ENCODE assay signal across 21 cellular contexts in genomic region chr3:11137627-11137959, GRCh38. TPM values are rescaled to one million over a fixed set of nuclear protein-coding genes. Genes with fewer than 3 reads are reported as not detected.
DNase-seq lines count a peak whose midpoint lies in the region; ATAC-seq and TF ChIP-seq lines count a peak whose summit lies in the region.
"Had no signal": no experiment of that assay in that cellular context is flagged by ENCODE, and none has a peak within 500 bp of the region (broad histone marks: within the 10 kb centered on the region; RNA-seq: fewer than 3 reads in every experiment).

No MANE protein-coding gene starts in this region.

- H2BK120ac ChIP-seq in mesenchymal stem cell (ENCODE audit: low read depth, low read length) = no peak overlapping the region

- no peak overlapping the region for H3K18ac ChIP-seq in mesenchymal stem cell (ENCODE audit: low read depth in 1 of 2, low read length in 2 of 2)

- no peak overlapping the region for H3K14ac ChIP-seq in mesenchymal stem cell (ENCODE audit: low read length in 2 of 2)

- H3K36me3 Mint-ChIP-seq in MCF 10A (ENCODE audit: insufficient read depth, unreplicated experiment) = no peaks in the 10 kb centered on the region

- H3K36me3 ChIP-seq in breast epithelium = no peaks in the 10 kb centered on the region
- H3K36me3 ChIP-seq in mesenchymal stem cell (ENCODE audit: control insufficient read depth in 1 of 2, insufficient read depth in 2 of 2, low read depth in 1 of 2, low read length in 2 of 2) = no peaks in the 10 kb centered on the region
- no peaks in the 10 kb centered on the region for H3K36me3 ChIP-seq in uterus
- H3K36me3 ChIP-seq: cardiac muscle cell had no signal

- H3K9ac ChIP-seq in mesenchymal stem cell (ENCODE audit: low read length) = peak overlapping the region; percentile 87

- CTCF ChIA-PET in MCF 10A (lab: Yijun Ruan, JAX) = interaction anchor here (0.6 to 2.2 kb wide), 6 partner anchors 18 to 368 kb away, joined by 3 to 16 read pairs (median 3); no protein-coding TSS in a partner anchor

- no peak overlapping the region for H2BK15ac ChIP-seq in mesenchymal stem cell (ENCODE audit: low read depth, poor library complexity, severe bottlenecking)

- H3K4me3 ChIP-seq in breast epithelium = peak overlapping the region in 1 of 3 donors; percentile 34
- peak overlapping the region; percentile 20 for H3K4me3 ChIP-seq in choroid plexus epithelial cell (ENCODE audit: low read depth, low read length)
- H3K4me3 ChIP-seq in mesenchymal stem cell (ENCODE audit: insufficient read depth in 1 of 2, low read depth in 1 of 2, low read length in 2 of 2) = peak overlapping the region in 1 of 2 experiments; percentile 71
- no peak overlapping the region for H3K4me3 ChIP-seq in uterus
- H3K4me3 ChIP-seq: cardiac muscle cell, hepatocyte, mucosa of descending colon had no signal

- H3K23ac ChIP-seq in mesenchymal stem cell (ENCODE audit: low read length in 2 of 2) = no peak overlapping the region

- H3K4me2 ChIP-seq in mesenchymal stem cell (ENCODE audit: low read length, poor library complexity, severe bottlenecking) = no peak overlapping the region
- H3K4me2 ChIP-seq: hepatocyte had no signal

- H3K4me1 ChIP-seq in breast epithelium = no peaks in the 10 kb centered on the region
- H3K4me1 ChIP-seq in mesenchymal stem cell (ENCODE audit: control insufficient read depth, insufficient read depth, low read depth, low read length) = peaks cover 15% of the 10 kb centered on the region
- no peaks in the 10 kb centered on the region for H3K4me1 ChIP-seq in uterus

- peak overlapping the region; percentile 99 for H3K4me3 Mint-ChIP-seq in MCF 10A (ENCODE audit: unreplicated experiment)
- H3K4me3 Mint-ChIP-seq: activated naive CD4-positive, alpha-beta T cell treated with anti-CD3 and anti-CD28 coated beads for 36 hours; endodermal cell had no signal

- ATAC-seq in GM18867 (IDR thresholded peaks at IDR 0.05; ENCODE audit: unreplicated experiment) = no peak

- POLR2A ChIA-PET in MCF 10A (lab: Yijun Ruan, JAX) = interaction anchor here (0.6 to 1.9 kb wide), 14 partner anchors 17 to 252 kb away, joined by 3 to 18 read pairs (median 6); partner anchors contain the start of genes ATG7 and HRH1

- H2AK5ac ChIP-seq in mesenchymal stem cell (ENCODE audit: low read length, severe bottlenecking) = peak overlapping the region; percentile 55

- H3K9me3 ChIP-seq in breast epithelium (no peaks in the 10 kb centered on the region), mesenchymal stem cell (ENCODE audit: control insufficient read depth, low read length) (no peaks in the 10 kb centered on the region), uterus (no peaks in the 10 kb centered on the region)
- H3K9me3 ChIP-seq: mucosa of descending colon had no signal

- H3K27ac ChIP-seq in breast epithelium (peak overlapping the region in 1 of 2 donors; percentile 81), mesenchymal stem cell (ENCODE audit: low read length, poor library complexity, severe bottlenecking) (peak overlapping the region; percentile 92), uterus (peak overlapping the region; percentile 77 to 82)
- H3K27ac ChIP-seq: 22Rv1, cardiac muscle cell had no signal

- TSS peak; percentile 64 for BruUV-seq in MCF 10A (replicated peaks; lab: Mats Ljungman, UMichigan)

- TF ChIP-seq POLR2A in breast epithelium (IDR thresholded peaks at IDR 0.05) (no peak), uterus (IDR thresholded peaks at IDR 0.05) (no peak)

- H3K4me1 Mint-ChIP-seq in MCF 10A (ENCODE audit: insufficient read depth, unreplicated experiment) = peaks cover 37% of the 10 kb centered on the region
- H3K4me1 Mint-ChIP-seq: endodermal cell had no signal

- no peaks in the 10 kb centered on the region for H3K9me3 Mint-ChIP-seq in MCF 10A (ENCODE audit: unreplicated experiment)
- H3K9me3 Mint-ChIP-seq: activated naive CD4-positive, alpha-beta T cell treated with anti-CD3 and anti-CD28 coated beads for 36 hours; endodermal cell had no signal

- peak overlapping the region; percentile 47 for H2BK5ac ChIP-seq in mesenchymal stem cell (ENCODE audit: low read depth, low read length, poor library complexity, severe bottlenecking)

- no peaks in the 10 kb centered on the region for H3K79me1 ChIP-seq in mesenchymal stem cell (replicated peaks; ENCODE audit: low read length, poor library complexity, severe bottlenecking)

- H3K27ac Mint-ChIP-seq in MCF 10A (ENCODE audit: low read depth, unreplicated experiment) = no peak overlapping the region
- H3K27ac Mint-ChIP-seq: activated naive CD4-positive, alpha-beta T cell treated with anti-CD3 and anti-CD28 coated beads for 36 hours; endodermal cell had no signal

- H3K4ac ChIP-seq in mesenchymal stem cell (ENCODE audit: low read depth in 1 of 2, low read length in 2 of 2) = no peak overlapping the region

- WGBS in mesenchymal stem cell = 93% methylated on average over 6 of the region's 6 CpGs

- no peak for DNase-seq in MCF 10A (ENCODE audit: unreplicated experiment)
- DNase-seq in breast epithelium (ENCODE audit: low spot score in 2 of 2) = no peak
- no peak for DNase-seq in choroid plexus epithelial cell (ENCODE audit: low read depth)
- no peak for DNase-seq in mesenchymal stem cell
- no peak for DNase-seq in uterus
- no peak for DNase-seq in C1 segment of cervical spinal cord (lab: John Stamatoyannopoulos, UW)
- no peak for DNase-seq in SK-N-DZ (ENCODE audit: low spot score)
- DNase-seq: activated CD4-positive, CD25-positive, alpha-beta regulatory T cell treated with anti-CD3 and anti-CD28 coated beads, Interleukin-2, amount 50 U/mL, for 72 hours; activated CD8-positive, alpha-beta memory T cell treated with anti-CD3 and anti-CD28 coated beads, Interleukin-2, amount 50 U/mL, for 48 hours; activated naive CD4-positive, alpha-beta T cell treated with anti-CD3 and anti-CD28 coated beads for 36 hours; GDM1; mucosa of descending colon; NCI-H1694; NCI-H524; stimulated activated CD4-positive, alpha-beta T cell treated with anti-CD3 and anti-CD28 coated beads, Interleukin-15, amount 100 ng/mL, for 24 hours; T-helper 1 cell had no signal

- H3K27me3 ChIP-seq in breast epithelium (no peaks in the 10 kb centered on the region), mesenchymal stem cell (ENCODE audit: control insufficient read depth in 1 of 2, insufficient read depth in 1 of 2, low read length in 2 of 2) (no peaks in the 10 kb centered on the region), uterus (no peaks in the 10 kb centered on the region)
- H3K27me3 ChIP-seq: hepatocyte had no signal

- no peak overlapping the region for H4K91ac ChIP-seq in mesenchymal stem cell (ENCODE audit: low read length)

- no peak overlapping the region for H4K8ac ChIP-seq in mesenchymal stem cell (ENCODE audit: low read length)

- no peak overlapping the region for H2AFZ ChIP-seq in mesenchymal stem cell (ENCODE audit: low read depth, low read length)
- H2AFZ ChIP-seq: hepatocyte had no signal

- intact Hi-C loops in MCF 10A (cut with micrococcal nuclease) (loop anchor here (1.0 to 5.0 kb wide), 3 partner anchors 41 to 90 kb away; no protein-coding TSS in a partner anchor), breast epithelium (cut with DNase I; ENCODE audit: low total_unique reads) (no loop called here), uterus (cut with DNase I; ENCODE audit: low total_unique reads) (no loop called here)

- H3K27me3 Mint-ChIP-seq in MCF 10A (ENCODE audit: insufficient read depth, unreplicated experiment) = no peaks in the 10 kb centered on the region

- H2BK12ac ChIP-seq in mesenchymal stem cell (ENCODE audit: low read length in 2 of 2) = no peak overlapping the region

- TF ChIP-seq CTCF in MCF 10A (IDR thresholded peaks at IDR 0.05; ENCODE audit: unreplicated experiment) (no peak), breast epithelium (IDR thresholded peaks at IDR 0.05) (no peak), choroid plexus epithelial cell (conservative IDR thresholded peaks at IDR 0.05; ENCODE audit: low read depth, low read length) (no peak), uterus (IDR thresholded peaks at IDR 0.05) (no peak)

RNA-seq across cellular contexts. Expression of gene HRH1, which starts 16.7 kb away (rescaled TPM):
- total RNA-seq in MCF 10A (2022) (11.0 and 14.8 TPM in 2 replicates), breast epithelium (1 to 10 TPM; 3.8 to 4.2 (median 3.9) TPM), uterus (10 to 100 TPM in 1 of 4 donors, 1 to 10 TPM in 3; 1.8 to 16.3 (median 6.3) TPM)
- 2.7 TPM for polyA plus RNA-seq in mesenchymal stem cell (2013, experiment 1 of 2)
- polyA plus RNA-seq in mesenchymal stem cell (2013, experiment 2 of 2) = 2.5 TPM
- 0.03 TPM in 1 of 2 replicates, not detected in the other for polyA plus RNA-seq in SK-N-DZ (2014; cell fraction: cytosol; rRNA removed)
- not detected in 2 replicates for polyA plus RNA-seq in SK-N-DZ (2014; cell fraction: nucleus; rRNA removed)
- total RNA-seq: cardiac muscle cell had no signal
- polyA plus RNA-seq: cardiac muscle cell had no signal
